Comparison of ENCODE assay signal across 27 cellular contexts in genomic region chr2:7557376-7557775, GRCh38.
"Had no signal": no experiment of that assay in that cellular context is flagged by ENCODE, and none has a peak within 500 bp of the region (broad histone marks: within the 10 kb centered on the region; RNA-seq: fewer than 3 reads in every experiment).

No MANE protein-coding gene starts in this region.

- H3K9me3 ChIP-seq: colonic mucosa, gastroesophageal sphincter, heart left ventricle, ovary, psoas muscle, thoracic aorta, tibial nerve, upper lobe of left lung had no signal

- H3K36me3 ChIP-seq: colonic mucosa, gastroesophageal sphincter, heart left ventricle, ovary, thoracic aorta, tibial nerve, upper lobe of left lung had no signal

- H3K27ac ChIP-seq: colonic mucosa, epithelial cell of prostate, gastroesophageal sphincter, heart left ventricle, hepatocyte, ovary, psoas muscle, skin epidermis, thoracic aorta, tibial nerve, upper lobe of left lung had no signal

- H3K9me3 Mint-ChIP-seq: dendritic cell treated with granulocyte-macrophage colony-stimulating factor and Interleukin-4, amounts not matched to agents 40 ng/mL and 50 ng/mL, for 4 days; endodermal cell; natural killer cell had no signal

- H3K79me2 ChIP-seq: hepatocyte had no signal

- H3K4me1 ChIP-seq: colonic mucosa, gastroesophageal sphincter, heart left ventricle, psoas muscle, tibial nerve, upper lobe of left lung had no signal

- H2AFZ ChIP-seq: hepatocyte had no signal

- H3K4me3 ChIP-seq: colonic mucosa, gastroesophageal sphincter, heart left ventricle, hepatocyte, lung, ovary, psoas muscle, skin epidermis, thoracic aorta, tibial nerve, upper lobe of left lung had no signal

- H3K27me3 ChIP-seq: colonic mucosa, heart left ventricle, hepatocyte, ovary, tibial nerve, upper lobe of left lung had no signal

- H3K4me1 Mint-ChIP-seq: memory B cell, natural killer cell had no signal

- ATAC-seq: esophagus mucosa, gastroesophageal sphincter, heart left ventricle, left lobe of liver, natural killer cell, psoas muscle, right cardiac atrium had no signal

- H3K27ac Mint-ChIP-seq: dendritic cell treated with granulocyte-macrophage colony-stimulating factor and Interleukin-4, amounts not matched to agents 40 ng/mL and 50 ng/mL, for 4 days; endodermal cell; memory B cell; natural killer cell had no signal

- DNase-seq: colonic mucosa; effector CD8-positive, alpha-beta T cell; endodermal cell; foreskin fibroblast; heart left ventricle; kidney; natural killer cell; occipital lobe; ovary; posterior cingulate gyrus; psoas muscle; right cardiac atrium; stimulated activated CD4-positive, alpha-beta T cell treated with anti-CD3 and anti-CD28 coated beads, Interleukin-15, amount 100 ng/mL, for 24 hours; stimulated activated CD4-positive, alpha-beta T cell treated with anti-CD3 and anti-CD28 coated beads, Interleukin-2, amount 100 ng/mL, for 48 hours; stimulated activated naive CD4-positive, alpha-beta T cell; upper lobe of left lung had no signal

- H3K36me3 Mint-ChIP-seq: memory B cell, natural killer cell had no signal

- H3K4me3 Mint-ChIP-seq: dendritic cell treated with granulocyte-macrophage colony-stimulating factor and Interleukin-4, amounts not matched to agents 40 ng/mL and 50 ng/mL, for 4 days; endodermal cell; memory B cell; natural killer cell had no signal

- H3K4me2 ChIP-seq: hepatocyte had no signal

- H3K27me3 Mint-ChIP-seq: dendritic cell treated with granulocyte-macrophage colony-stimulating factor and Interleukin-4, amounts not matched to agents 40 ng/mL and 50 ng/mL, for 4 days had no signal
